ENCODE assay signal across 1 cellular context in the genomic region with DNA sequence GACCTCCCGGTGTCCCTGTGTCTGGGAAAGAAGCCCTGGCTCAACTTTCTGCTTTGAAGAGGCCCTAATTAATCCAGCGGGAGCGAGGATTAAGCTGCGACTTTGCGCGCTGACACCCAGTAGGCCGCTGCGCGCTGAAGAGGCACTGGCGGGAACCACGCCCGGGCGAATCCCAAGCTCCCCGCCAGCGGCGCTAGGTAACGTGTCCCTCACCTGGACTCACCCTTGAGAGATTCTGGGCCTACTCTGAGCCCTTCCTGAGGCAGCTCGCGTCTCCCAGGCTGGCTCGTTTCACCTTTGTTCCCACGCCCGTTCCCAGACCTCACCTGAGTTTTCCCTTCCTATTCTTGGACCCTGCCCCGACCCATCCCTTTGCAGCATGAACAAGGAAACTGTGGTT.
TF ChIP-seq lines count a peak whose summit lies in the region.

No MANE protein-coding gene starts in this region.

TF ChIP-seq in liver, 16 proteins besides CTCF, POLR2A, EP300 and RAD21 (continued from another document):
- TF ChIP-seq, protein P1, sequence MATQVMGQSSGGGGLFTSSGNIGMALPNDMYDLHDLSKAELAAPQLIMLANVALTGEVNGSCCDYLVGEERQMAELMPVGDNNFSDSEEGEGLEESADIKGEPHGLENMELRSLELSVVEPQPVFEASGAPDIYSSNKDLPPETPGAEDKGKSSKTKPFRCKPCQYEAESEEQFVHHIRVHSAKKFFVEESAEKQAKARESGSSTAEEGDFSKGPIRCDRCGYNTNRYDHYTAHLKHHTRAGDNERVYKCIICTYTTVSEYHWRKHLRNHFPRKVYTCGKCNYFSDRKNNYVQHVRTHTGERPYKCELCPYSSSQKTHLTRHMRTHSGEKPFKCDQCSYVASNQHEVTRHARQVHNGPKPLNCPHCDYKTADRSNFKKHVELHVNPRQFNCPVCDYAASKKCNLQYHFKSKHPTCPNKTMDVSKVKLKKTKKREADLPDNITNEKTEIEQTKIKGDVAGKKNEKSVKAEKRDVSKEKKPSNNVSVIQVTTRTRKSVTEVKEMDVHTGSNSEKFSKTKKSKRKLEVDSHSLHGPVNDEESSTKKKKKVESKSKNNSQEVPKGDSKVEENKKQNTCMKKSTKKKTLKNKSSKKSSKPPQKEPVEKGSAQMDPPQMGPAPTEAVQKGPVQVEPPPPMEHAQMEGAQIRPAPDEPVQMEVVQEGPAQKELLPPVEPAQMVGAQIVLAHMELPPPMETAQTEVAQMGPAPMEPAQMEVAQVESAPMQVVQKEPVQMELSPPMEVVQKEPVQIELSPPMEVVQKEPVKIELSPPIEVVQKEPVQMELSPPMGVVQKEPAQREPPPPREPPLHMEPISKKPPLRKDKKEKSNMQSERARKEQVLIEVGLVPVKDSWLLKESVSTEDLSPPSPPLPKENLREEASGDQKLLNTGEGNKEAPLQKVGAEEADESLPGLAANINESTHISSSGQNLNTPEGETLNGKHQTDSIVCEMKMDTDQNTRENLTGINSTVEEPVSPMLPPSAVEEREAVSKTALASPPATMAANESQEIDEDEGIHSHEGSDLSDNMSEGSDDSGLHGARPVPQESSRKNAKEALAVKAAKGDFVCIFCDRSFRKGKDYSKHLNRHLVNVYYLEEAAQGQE (IDR thresholded peaks at IDR 0.05), result no peak
- TF ChIP-seq, protein P2, sequence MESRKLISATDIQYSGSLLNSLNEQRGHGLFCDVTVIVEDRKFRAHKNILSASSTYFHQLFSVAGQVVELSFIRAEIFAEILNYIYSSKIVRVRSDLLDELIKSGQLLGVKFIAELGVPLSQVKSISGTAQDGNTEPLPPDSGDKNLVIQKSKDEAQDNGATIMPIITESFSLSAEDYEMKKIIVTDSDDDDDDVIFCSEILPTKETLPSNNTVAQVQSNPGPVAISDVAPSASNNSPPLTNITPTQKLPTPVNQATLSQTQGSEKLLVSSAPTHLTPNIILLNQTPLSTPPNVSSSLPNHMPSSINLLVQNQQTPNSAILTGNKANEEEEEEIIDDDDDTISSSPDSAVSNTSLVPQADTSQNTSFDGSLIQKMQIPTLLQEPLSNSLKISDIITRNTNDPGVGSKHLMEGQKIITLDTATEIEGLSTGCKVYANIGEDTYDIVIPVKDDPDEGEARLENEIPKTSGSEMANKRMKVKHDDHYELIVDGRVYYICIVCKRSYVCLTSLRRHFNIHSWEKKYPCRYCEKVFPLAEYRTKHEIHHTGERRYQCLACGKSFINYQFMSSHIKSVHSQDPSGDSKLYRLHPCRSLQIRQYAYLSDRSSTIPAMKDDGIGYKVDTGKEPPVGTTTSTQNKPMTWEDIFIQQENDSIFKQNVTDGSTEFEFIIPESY (IDR thresholded peaks at IDR 0.05), result no peak
- TF ChIP-seq EGR1 (IDR thresholded peaks at IDR 0.05; ENCODE audit: low read depth in 2 of 2) (no peak), RXRA (IDR thresholded peaks at IDR 0.05) (no peak), NR2F2 (IDR thresholded peaks at IDR 0.05) (no peak), SP1 (IDR thresholded peaks at IDR 0.05) (no peak), JUND (IDR thresholded peaks at IDR 0.05) (no peak), TAF1 (conservative IDR thresholded peaks at IDR 0.05) (no peak)
- TF ChIP-seq, protein P3, sequence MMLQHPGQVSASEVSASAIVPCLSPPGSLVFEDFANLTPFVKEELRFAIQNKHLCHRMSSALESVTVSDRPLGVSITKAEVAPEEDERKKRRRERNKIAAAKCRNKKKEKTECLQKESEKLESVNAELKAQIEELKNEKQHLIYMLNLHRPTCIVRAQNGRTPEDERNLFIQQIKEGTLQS (IDR thresholded peaks at IDR 0.05), result no peak
